4 cellular contexts compared by ENCODE assay signal in the genomic region with DNA sequence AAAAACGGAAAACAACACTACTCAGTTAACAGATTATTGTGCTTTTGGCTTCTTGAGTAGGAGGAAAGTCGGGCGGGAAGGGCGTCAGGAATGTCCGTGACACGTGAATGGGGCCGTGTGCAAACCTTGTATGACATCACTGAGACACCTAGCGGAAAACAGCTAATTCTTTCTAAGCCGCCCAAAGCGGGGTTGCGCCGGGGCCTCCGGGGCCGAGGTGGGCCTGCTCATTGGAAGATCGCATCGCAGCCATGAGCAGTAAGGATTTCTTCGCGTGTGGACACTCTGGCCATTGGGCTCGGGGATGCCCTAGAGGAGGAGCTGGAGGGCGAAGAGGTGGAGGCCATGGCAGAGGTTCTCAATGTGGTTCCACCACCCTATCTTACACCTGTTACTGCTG. TPM values are rescaled to one million over a fixed set of nuclear protein-coding genes. Genes with fewer than 3 reads are reported as not detected.
"Had no signal": no experiment of that assay in that cellular context is flagged by ENCODE, and none has a peak within 500 bp of the region (broad histone marks: within the 10 kb centered on the region; RNA-seq: fewer than 3 reads in every experiment).

A gene (plus strand): TSS at position 165 of the 400 bp plus-strand sequence. CDS start 87 bp downstream, at position 252.

- H3K4me3 ChIP-seq: GM12878 had no signal

- DNase-seq: GDM1, GF-D8 had no signal

- ATAC-seq: GM12878 had no signal

RNA-seq across cellular contexts. Expression of the gene that starts here (rescaled TPM):
- total RNA-seq: G401, GM12878 had no signal
- polyA plus RNA-seq: GM12878 had no signal
